In genomic region chr4:158209825-158210807, GRCh38 we compare ENCODE assay signal across 1 cellular context.
A peak's percentile ranks its signal among the peaks of the same experiment; 100 is the strongest.
TF ChIP-seq lines count a peak whose summit lies in the region.

TSS of gene TMEM144 (plus strand) at chr4:158210486. CDS start at chr4:158212668, 2,182 bp downstream.

TF ChIP-seq in K562, 482 proteins besides CTCF, POLR2A, EP300 and RAD21 (continued from another document and continues in another):
- TF ChIP-seq, protein P1, sequence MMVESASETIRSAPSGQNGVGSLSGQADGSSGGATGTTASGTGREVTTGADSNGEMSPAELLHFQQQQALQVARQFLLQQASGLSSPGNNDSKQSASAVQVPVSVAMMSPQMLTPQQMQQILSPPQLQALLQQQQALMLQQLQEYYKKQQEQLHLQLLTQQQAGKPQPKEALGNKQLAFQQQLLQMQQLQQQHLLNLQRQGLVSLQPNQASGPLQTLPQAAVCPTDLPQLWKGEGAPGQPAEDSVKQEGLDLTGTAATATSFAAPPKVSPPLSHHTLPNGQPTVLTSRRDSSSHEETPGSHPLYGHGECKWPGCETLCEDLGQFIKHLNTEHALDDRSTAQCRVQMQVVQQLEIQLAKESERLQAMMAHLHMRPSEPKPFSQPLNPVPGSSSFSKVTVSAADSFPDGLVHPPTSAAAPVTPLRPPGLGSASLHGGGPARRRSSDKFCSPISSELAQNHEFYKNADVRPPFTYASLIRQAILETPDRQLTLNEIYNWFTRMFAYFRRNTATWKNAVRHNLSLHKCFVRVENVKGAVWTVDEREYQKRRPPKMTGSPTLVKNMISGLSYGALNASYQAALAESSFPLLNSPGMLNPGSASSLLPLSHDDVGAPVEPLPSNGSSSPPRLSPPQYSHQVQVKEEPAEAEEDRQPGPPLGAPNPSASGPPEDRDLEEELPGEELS (CRISPR knock-in tag; IDR thresholded peaks at IDR 0.05; ENCODE audit: borderline replicate concordance), result no peak
- TF ChIP-seq ZBTB34 (CRISPR knock-in tag; IDR thresholded peaks at IDR 0.05) (no peak), WHSC1 (IDR thresholded peaks at IDR 0.05; ENCODE audit: low read length) (no peak), TSC22D4 (tag; IDR thresholded peaks at IDR 0.05) (no peak), ELF1 (tag; IDR thresholded peaks at IDR 0.05) (peak; percentile 49; the same call in 1 of the 2 replicates), ZNF77 (CRISPR knock-in tag; IDR thresholded peaks at IDR 0.05) (no peak), TRIM28 (IDR thresholded peaks at IDR 0.05) (peak; percentile 46; the same call in 1 of the 2 replicates), MBD2 (IDR thresholded peaks at IDR 0.05; ENCODE audit: borderline replicate concordance, low read depth) (no peak), EGR1 (conservative IDR thresholded peaks at IDR 0.05) (peak; percentile 85), MTA1 (IDR thresholded peaks at IDR 0.05; ENCODE audit: borderline replicate concordance) (0 out of 2 replicates have a peak, but pooled peaks have one; percentile 19), ATF2 (CRISPR knock-in tag; IDR thresholded peaks at IDR 0.05) (no peak), ZNF280A (IDR thresholded peaks at IDR 0.05; ENCODE audit: low read depth, partially characterized antibody) (no peak), ZNF507 (tag; conservative IDR thresholded peaks at IDR 0.05) (no peak), NONO (IDR thresholded peaks at IDR 0.05; ENCODE audit: low read depth in 2 of 2, low read length in 1 of 2) (no peak), NR2F6 (CRISPR knock-in tag; IDR thresholded peaks at IDR 0.05) (no peak), ZNF778 (CRISPR knock-in tag; IDR thresholded peaks at IDR 0.05) (no peak), MXI1 (IDR thresholded peaks at IDR 0.05; ENCODE audit: low read depth, low read length) (no peak), ZNF165 (CRISPR knock-in tag; IDR thresholded peaks at IDR 0.05; ENCODE audit: borderline replicate concordance) (no peak), SRSF7 (optimal IDR thresholded peaks at IDR 0.05; ENCODE audit: low read depth, low read length) (no peak), C11orf30 (IDR thresholded peaks at IDR 0.05; ENCODE audit: low read depth) (no peak), ZNF584 (CRISPR knock-in tag; IDR thresholded peaks at IDR 0.05; ENCODE audit: low read depth) (no peak), PHF21A (IDR thresholded peaks at IDR 0.05; ENCODE audit: borderline replicate concordance, low read depth) (no peak), MLX (CRISPR knock-in tag; conservative IDR thresholded peaks at IDR 0.05) (no peak), ZNF184 (CRISPR knock-in tag; IDR thresholded peaks at IDR 0.05) (no peak), TARDBP (IDR thresholded peaks at IDR 0.05) (no peak), DNMT1 (IDR thresholded peaks at IDR 0.05) (no peak), ZBTB17 (CRISPR knock-in tag; IDR thresholded peaks at IDR 0.05) (no peak), CSDE1 (IDR thresholded peaks at IDR 0.05) (no peak), POLR3G (IDR thresholded peaks at IDR 0.05; ENCODE audit: extremely low read depth, insufficient read length, insufficient replicate concordance) (no peak), BCOR (IDR thresholded peaks at IDR 0.05) (0 out of 2 replicates have a peak, but pooled peaks have one; percentile 26), ZKSCAN8 (CRISPR knock-in tag; IDR thresholded peaks at IDR 0.05) (no peak), ZKSCAN3 (CRISPR knock-in tag; IDR thresholded peaks at IDR 0.05) (no peak), MCM3 (IDR thresholded peaks at IDR 0.05) (no peak), ZBTB5 (IDR thresholded peaks at IDR 0.05) (no peak), NFE2 (IDR thresholded peaks at IDR 0.05; ENCODE audit: low read depth) (peak; percentile 67), RBM22 (IDR thresholded peaks at IDR 0.05; ENCODE audit: low read depth, low read length, poor library complexity, severe bottlenecking) (no peak), TAF15 (IDR thresholded peaks at IDR 0.05; ENCODE audit: low read depth, low read length) (no peak), THRAP3 (IDR thresholded peaks at IDR 0.05; ENCODE audit: borderline replicate concordance) (0 out of 2 replicates have a peak, but pooled peaks have one; percentile 25), ZNF707 (CRISPR knock-in tag; conservative IDR thresholded peaks at IDR 0.05) (no peak), SIN3A (IDR thresholded peaks at IDR 0.05; ENCODE audit: borderline replicate concordance in 2 of 2, control insufficient read depth in 1 of 2, low read depth in 2 of 2, low read length in 2 of 2) (0 out of 4 replicates have a peak, but pooled peaks of 1 of the 2 experiments have one; percentile 24), SMARCA4 (IDR thresholded peaks at IDR 0.05) (peak; percentile 67), LARP7 (IDR thresholded peaks at IDR 0.05) (no peak), GATAD2A (IDR thresholded peaks at IDR 0.05) (no peak), CBX5 (IDR thresholded peaks at IDR 0.05; ENCODE audit: borderline replicate concordance, low read depth) (0 out of 2 replicates have a peak, but pooled peaks have one; percentile 46), NR2C1 (IDR thresholded peaks at IDR 0.05) (no peak), NR2C1 (tag; IDR thresholded peaks at IDR 0.05) (0 out of 2 replicates have a peak, but pooled peaks have one; percentile 13), XRCC4 (IDR thresholded peaks at IDR 0.05; ENCODE audit: extremely low read depth, insufficient read depth, insufficient read length) (no peak), FOS (IDR thresholded peaks at IDR 0.05; ENCODE audit: extremely low read depth, insufficient read length) (no peak)
- TF ChIP-seq, protein P2, sequence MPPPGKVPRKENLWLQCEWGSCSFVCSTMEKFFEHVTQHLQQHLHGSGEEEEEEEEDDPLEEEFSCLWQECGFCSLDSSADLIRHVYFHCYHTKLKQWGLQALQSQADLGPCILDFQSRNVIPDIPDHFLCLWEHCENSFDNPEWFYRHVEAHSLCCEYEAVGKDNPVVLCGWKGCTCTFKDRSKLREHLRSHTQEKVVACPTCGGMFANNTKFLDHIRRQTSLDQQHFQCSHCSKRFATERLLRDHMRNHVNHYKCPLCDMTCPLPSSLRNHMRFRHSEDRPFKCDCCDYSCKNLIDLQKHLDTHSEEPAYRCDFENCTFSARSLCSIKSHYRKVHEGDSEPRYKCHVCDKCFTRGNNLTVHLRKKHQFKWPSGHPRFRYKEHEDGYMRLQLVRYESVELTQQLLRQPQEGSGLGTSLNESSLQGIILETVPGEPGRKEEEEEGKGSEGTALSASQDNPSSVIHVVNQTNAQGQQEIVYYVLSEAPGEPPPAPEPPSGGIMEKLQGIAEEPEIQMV (tag; conservative IDR thresholded peaks at IDR 0.05; ENCODE audit: low read depth), result no peak
- TF ChIP-seq, protein P3, sequence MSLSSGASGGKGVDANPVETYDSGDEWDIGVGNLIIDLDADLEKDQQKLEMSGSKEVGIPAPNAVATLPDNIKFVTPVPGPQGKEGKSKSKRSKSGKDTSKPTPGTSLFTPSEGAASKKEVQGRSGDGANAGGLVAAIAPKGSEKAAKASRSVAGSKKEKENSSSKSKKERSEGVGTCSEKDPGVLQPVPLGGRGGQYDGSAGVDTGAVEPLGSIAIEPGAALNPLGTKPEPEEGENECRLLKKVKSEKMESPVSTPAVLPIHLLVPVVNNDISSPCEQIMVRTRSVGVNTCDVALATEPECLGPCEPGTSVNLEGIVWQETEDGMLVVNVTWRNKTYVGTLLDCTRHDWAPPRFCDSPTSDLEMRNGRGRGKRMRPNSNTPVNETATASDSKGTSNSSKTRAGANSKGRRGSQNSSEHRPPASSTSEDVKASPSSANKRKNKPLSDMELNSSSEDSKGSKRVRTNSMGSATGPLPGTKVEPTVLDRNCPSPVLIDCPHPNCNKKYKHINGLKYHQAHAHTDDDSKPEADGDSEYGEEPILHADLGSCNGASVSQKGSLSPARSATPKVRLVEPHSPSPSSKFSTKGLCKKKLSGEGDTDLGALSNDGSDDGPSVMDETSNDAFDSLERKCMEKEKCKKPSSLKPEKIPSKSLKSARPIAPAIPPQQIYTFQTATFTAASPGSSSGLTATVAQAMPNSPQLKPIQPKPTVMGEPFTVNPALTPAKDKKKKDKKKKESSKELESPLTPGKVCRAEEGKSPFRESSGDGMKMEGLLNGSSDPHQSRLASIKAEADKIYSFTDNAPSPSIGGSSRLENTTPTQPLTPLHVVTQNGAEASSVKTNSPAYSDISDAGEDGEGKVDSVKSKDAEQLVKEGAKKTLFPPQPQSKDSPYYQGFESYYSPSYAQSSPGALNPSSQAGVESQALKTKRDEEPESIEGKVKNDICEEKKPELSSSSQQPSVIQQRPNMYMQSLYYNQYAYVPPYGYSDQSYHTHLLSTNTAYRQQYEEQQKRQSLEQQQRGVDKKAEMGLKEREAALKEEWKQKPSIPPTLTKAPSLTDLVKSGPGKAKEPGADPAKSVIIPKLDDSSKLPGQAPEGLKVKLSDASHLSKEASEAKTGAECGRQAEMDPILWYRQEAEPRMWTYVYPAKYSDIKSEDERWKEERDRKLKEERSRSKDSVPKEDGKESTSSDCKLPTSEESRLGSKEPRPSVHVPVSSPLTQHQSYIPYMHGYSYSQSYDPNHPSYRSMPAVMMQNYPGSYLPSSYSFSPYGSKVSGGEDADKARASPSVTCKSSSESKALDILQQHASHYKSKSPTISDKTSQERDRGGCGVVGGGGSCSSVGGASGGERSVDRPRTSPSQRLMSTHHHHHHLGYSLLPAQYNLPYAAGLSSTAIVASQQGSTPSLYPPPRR (CRISPR knock-in tag; IDR thresholded peaks at IDR 0.05; ENCODE audit: borderline replicate concordance), result no peak
- TF ChIP-seq, protein P4, sequence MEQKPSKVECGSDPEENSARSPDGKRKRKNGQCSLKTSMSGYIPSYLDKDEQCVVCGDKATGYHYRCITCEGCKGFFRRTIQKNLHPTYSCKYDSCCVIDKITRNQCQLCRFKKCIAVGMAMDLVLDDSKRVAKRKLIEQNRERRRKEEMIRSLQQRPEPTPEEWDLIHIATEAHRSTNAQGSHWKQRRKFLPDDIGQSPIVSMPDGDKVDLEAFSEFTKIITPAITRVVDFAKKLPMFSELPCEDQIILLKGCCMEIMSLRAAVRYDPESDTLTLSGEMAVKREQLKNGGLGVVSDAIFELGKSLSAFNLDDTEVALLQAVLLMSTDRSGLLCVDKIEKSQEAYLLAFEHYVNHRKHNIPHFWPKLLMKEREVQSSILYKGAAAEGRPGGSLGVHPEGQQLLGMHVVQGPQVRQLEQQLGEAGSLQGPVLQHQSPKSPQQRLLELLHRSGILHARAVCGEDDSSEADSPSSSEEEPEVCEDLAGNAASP (IDR thresholded peaks at IDR 0.05), result no peak
- TF ChIP-seq, protein P5, sequence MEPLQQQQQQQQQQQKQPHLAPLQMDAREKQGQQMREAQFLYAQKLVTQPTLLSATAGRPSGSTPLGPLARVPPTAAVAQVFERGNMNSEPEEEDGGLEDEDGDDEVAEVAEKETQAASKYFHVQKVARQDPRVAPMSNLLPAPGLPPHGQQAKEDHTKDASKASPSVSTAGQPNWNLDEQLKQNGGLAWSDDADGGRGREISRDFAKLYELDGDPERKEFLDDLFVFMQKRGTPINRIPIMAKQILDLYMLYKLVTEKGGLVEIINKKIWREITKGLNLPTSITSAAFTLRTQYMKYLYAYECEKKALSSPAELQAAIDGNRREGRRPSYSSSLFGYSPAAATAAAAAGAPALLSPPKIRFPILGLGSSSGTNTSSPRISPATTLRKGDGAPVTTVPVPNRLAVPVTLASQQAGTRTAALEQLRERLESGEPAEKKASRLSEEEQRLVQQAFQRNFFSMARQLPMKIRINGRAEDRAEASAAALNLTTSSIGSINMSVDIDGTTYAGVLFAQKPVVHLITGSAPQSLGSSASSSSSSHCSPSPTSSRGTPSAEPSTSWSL (CRISPR knock-in tag; IDR thresholded peaks at IDR 0.05; ENCODE audit: borderline replicate concordance), result no peak
